Comparison of ENCODE assay signal across 1 cellular context in the genomic region with DNA sequence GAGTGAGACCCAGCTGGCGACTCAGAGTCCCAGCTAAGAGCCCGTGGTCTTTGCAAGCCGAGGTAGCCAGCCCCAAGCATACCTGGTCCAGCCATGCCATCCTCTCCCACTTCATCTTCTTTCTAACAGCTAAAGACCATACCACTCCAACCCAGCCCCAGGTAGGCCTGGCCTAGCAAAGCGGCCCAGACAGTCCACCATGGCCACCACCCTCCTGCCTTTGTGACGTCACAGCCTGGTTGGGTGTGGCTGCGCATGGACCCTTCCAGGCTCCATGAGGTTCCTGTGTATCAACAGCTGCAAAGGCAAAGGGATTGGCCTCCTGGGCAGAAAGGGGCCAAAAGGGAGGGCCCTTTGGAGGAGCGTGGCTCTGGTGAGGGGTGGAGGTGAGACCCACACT.
TF ChIP-seq lines count a peak whose summit lies in the region.

No MANE protein-coding gene starts in this region.

TF ChIP-seq in A549, 52 proteins besides CTCF, POLR2A, EP300 and RAD21 (continued from another document):
- TF ChIP-seq CBX2 (IDR thresholded peaks at IDR 0.05; ENCODE audit: borderline replicate concordance, low read depth) = no peak
- TF ChIP-seq, protein P1, sequence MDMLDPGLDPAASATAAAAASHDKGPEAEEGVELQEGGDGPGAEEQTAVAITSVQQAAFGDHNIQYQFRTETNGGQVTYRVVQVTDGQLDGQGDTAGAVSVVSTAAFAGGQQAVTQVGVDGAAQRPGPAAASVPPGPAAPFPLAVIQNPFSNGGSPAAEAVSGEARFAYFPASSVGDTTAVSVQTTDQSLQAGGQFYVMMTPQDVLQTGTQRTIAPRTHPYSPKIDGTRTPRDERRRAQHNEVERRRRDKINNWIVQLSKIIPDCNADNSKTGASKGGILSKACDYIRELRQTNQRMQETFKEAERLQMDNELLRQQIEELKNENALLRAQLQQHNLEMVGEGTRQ (IDR thresholded peaks at IDR 0.05) = no peak
- TF ChIP-seq, protein P2, sequence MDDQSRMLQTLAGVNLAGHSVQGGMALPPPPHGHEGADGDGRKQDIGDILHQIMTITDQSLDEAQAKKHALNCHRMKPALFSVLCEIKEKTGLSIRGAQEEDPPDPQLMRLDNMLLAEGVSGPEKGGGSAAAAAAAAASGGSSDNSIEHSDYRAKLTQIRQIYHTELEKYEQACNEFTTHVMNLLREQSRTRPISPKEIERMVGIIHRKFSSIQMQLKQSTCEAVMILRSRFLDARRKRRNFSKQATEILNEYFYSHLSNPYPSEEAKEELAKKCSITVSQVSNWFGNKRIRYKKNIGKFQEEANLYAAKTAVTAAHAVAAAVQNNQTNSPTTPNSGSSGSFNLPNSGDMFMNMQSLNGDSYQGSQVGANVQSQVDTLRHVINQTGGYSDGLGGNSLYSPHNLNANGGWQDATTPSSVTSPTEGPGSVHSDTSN (IDR thresholded peaks at IDR 0.05) = no peak
- no peak for TF ChIP-seq HEYL (CRISPR knock-in tag; IDR thresholded peaks at IDR 0.05)
- TF ChIP-seq FOSB (CRISPR knock-in tag; IDR thresholded peaks at IDR 0.05) = no peak
- TF ChIP-seq, protein P3, sequence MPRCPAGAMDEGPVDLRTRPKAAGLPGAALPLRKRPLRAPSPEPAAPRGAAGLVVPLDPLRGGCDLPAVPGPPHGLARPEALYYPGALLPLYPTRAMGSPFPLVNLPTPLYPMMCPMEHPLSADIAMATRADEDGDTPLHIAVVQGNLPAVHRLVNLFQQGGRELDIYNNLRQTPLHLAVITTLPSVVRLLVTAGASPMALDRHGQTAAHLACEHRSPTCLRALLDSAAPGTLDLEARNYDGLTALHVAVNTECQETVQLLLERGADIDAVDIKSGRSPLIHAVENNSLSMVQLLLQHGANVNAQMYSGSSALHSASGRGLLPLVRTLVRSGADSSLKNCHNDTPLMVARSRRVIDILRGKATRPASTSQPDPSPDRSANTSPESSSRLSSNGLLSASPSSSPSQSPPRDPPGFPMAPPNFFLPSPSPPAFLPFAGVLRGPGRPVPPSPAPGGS (IDR thresholded peaks at IDR 0.05) = no peak
- no peak for TF ChIP-seq NPAS2 (CRISPR knock-in tag; IDR thresholded peaks at IDR 0.05; ENCODE audit: borderline replicate concordance)
- no peak for TF ChIP-seq KDM5A (IDR thresholded peaks at IDR 0.05)
- TF ChIP-seq BHLHE40 (IDR thresholded peaks at IDR 0.05; ENCODE audit: low read depth, low read length) = no peak
- TF ChIP-seq SREBF2 (IDR thresholded peaks at IDR 0.05) = no peak
- TF ChIP-seq FOSL2 (IDR thresholded peaks at IDR 0.05) = no peak
- TF ChIP-seq FOSL2 (CRISPR knock-in tag; IDR thresholded peaks at IDR 0.05) = no peak
- no peak for TF ChIP-seq EHF (CRISPR knock-in tag; IDR thresholded peaks at IDR 0.05)
